Comparison of ENCODE assay signal across 2 cellular contexts in the genomic region with DNA sequence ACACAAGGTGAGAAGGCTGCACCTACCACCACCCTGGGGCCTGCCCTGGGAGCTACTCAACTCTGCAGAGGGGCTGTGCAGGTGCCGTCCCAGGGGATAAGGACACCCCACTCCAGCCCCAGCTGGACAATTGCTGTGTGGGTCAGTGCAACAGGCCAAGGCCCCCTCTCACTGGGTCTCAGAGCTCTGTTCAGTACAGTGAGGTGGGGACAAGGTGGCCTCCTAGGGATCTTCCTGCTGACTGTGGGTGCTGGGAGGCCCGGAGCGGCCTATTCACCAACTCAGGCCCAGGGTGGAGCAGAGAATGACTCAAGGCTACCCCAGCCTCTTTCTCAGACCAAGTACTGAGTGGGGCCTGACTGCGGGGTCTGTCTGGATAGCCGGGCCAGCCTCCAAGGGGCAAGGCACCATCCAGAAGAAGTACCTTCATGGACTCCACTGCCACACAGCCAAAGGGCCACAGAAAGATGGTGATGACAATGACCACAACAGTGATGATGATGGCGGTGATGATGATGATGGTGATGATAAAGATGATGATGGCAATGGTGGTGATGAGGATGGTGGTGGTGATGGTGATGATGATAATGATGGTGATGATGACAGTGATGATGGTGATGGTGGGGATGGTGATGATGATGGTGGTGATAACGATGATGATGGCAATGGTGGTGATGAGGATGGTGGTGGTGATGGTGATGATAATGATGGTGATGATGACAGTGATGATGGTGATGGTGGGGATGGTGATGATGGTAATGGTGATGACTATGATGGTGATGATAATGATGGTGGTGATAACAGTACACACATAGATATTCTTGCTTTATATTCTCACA.
TF ChIP-seq lines count a peak whose summit lies in the region.

No MANE protein-coding gene starts in this region.

TF ChIP-seq in HepG2, 621 proteins besides CTCF, POLR2A, EP300 and RAD21 (continued from another document):
- TF ChIP-seq ZNF30 (CRISPR knock-in tag; IDR thresholded peaks at IDR 0.05) (no peak), MTF2 (CRISPR knock-in tag; IDR thresholded peaks at IDR 0.05; ENCODE audit: borderline replicate concordance) (no peak), NFYC (CRISPR knock-in tag; IDR thresholded peaks at IDR 0.05) (no peak), JUND (CRISPR knock-in tag; IDR thresholded peaks at IDR 0.05) (no peak), FOXP1 (IDR thresholded peaks at IDR 0.05) (0 out of 2 replicates have a peak, but pooled peaks have one; percentile 6), FOXP1 (CRISPR knock-in tag; IDR thresholded peaks at IDR 0.05) (no peak), FOXA1 (IDR thresholded peaks at IDR 0.05) (peak; percentile 48), FOXA1 (CRISPR knock-in tag; IDR thresholded peaks at IDR 0.05) (no peak), ZBED4 (CRISPR knock-in tag; IDR thresholded peaks at IDR 0.05; ENCODE audit: borderline replicate concordance) (no peak), ARNT2 (CRISPR knock-in tag; IDR thresholded peaks at IDR 0.05; ENCODE audit: low read depth) (no peak), CREB1 (IDR thresholded peaks at IDR 0.05) (peak; percentile 98), CREB1 (CRISPR knock-in tag; IDR thresholded peaks at IDR 0.05) (no peak), FOXK2 (IDR thresholded peaks at IDR 0.05) (peak; percentile 38; the same call in 1 of the 2 replicates), ZZZ3 (CRISPR knock-in tag; IDR thresholded peaks at IDR 0.05; ENCODE audit: borderline replicate concordance) (no peak), NFRKB (IDR thresholded peaks at IDR 0.05) (0 out of 2 replicates have a peak, but pooled peaks have one; percentile 36), SCMH1 (CRISPR knock-in tag; IDR thresholded peaks at IDR 0.05; ENCODE audit: borderline replicate concordance) (no peak), ZNF160 (CRISPR knock-in tag; IDR thresholded peaks at IDR 0.05) (no peak), ATF7 (IDR thresholded peaks at IDR 0.05) (0 out of 2 replicates have a peak, but pooled peaks have one; percentile 28), ATF7 (CRISPR knock-in tag; IDR thresholded peaks at IDR 0.05) (no peak), STAT6 (CRISPR knock-in tag; IDR thresholded peaks at IDR 0.05; ENCODE audit: borderline replicate concordance) (no peak), ZNF282 (IDR thresholded peaks at IDR 0.05; ENCODE audit: partially characterized antibody) (peak; percentile 76)

TF ChIP-seq in H1, 55 proteins besides CTCF, POLR2A, EP300 and RAD21 (continued from another document):
- TF ChIP-seq, protein P1, sequence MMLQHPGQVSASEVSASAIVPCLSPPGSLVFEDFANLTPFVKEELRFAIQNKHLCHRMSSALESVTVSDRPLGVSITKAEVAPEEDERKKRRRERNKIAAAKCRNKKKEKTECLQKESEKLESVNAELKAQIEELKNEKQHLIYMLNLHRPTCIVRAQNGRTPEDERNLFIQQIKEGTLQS (IDR thresholded peaks at IDR 0.05; ENCODE audit: insufficient read depth, low read depth, low read length): no peak
- no peak for TF ChIP-seq RFX5 (IDR thresholded peaks at IDR 0.05; ENCODE audit: borderline replicate concordance, low read depth, low read length)
TF ChIP-seq in H1: peak in this region for 0.
